20 cellular contexts compared by ENCODE assay signal in genomic region chr1:39562886-39563285, GRCh38.
"Had no signal": no experiment of that assay in that cellular context is flagged by ENCODE, and none has a peak within 500 bp of the region (broad histone marks: within the 10 kb centered on the region; RNA-seq: fewer than 3 reads in every experiment).

No MANE protein-coding gene starts in this region.

- H3K27me3 ChIP-seq: heart right ventricle, left lung, neural progenitor cell, SJCRH30, upper lobe of left lung had no signal

- H3K27me3 Mint-ChIP-seq: activated naive CD8-positive, alpha-beta T cell; naive B cell; stimulated activated naive B cell treated with anti-CD40 and anti-IgM and Interleukin-4, amounts not matched to agents 10 μg/mL and 1 μg/mL and 100 μg/mL, for 72 hours had no signal

- ATAC-seq: heart right ventricle; left lung; stimulated activated naive B cell treated with anti-CD40 and anti-IgM and Interleukin-4, amounts not matched to agents 10 μg/mL and 1 μg/mL and 100 μg/mL, for 72 hours; WTC11 had no signal

- H3K4me2 ChIP-seq: neural progenitor cell had no signal

- H3K4me1 Mint-ChIP-seq: WTC11 had no signal

- H3K9me3 ChIP-seq: heart right ventricle, left lung, SJCRH30, upper lobe of left lung had no signal

- H3K27ac ChIP-seq: heart right ventricle, left lung, neural progenitor cell, SJCRH30, upper lobe of left lung had no signal

- H2AFZ ChIP-seq: neural progenitor cell had no signal

- H3K4me1 ChIP-seq: left lung, neural progenitor cell, SJCRH30, upper lobe of left lung had no signal

- H3K27ac Mint-ChIP-seq: activated naive CD8-positive, alpha-beta T cell; endodermal cell; neural progenitor cell; stimulated activated naive B cell treated with anti-CD40 and anti-IgM and Interleukin-4, amounts not matched to agents 10 μg/mL and 1 μg/mL and 100 μg/mL, for 72 hours; WTC11 had no signal

- H3K4me3 Mint-ChIP-seq: activated naive CD8-positive, alpha-beta T cell; endodermal cell; naive B cell; neural progenitor cell; stimulated activated naive B cell treated with anti-CD40 and anti-IgM and Interleukin-4, amounts not matched to agents 10 μg/mL and 1 μg/mL and 100 μg/mL, for 72 hours; WTC11 had no signal

- H3K9me3 Mint-ChIP-seq: endodermal cell; neural progenitor cell; stimulated activated naive B cell treated with anti-CD40 and anti-IgM and Interleukin-4, amounts not matched to agents 10 μg/mL and 1 μg/mL and 100 μg/mL, for 72 hours; WTC11 had no signal

- DNase-seq: activated CD8-positive, alpha-beta memory T cell treated with anti-CD3 and anti-CD28 coated beads for 24 hours; activated CD8-positive, alpha-beta memory T cell treated with anti-CD3 and anti-CD28 coated beads, Interleukin-2, amount 50 U/mL, for 4 hours; activated gamma-delta T cell treated with Interleukin-2 at 50 U/mL for 16 hours; amniotic stem cell; cortex of kidney; endodermal cell; heart right ventricle; left lung; naive B cell; retina; SJCRH30; stimulated activated CD4-positive, alpha-beta T cell treated with anti-CD3 and anti-CD28 coated beads, Interleukin-2, amount 100 ng/mL, for 48 hours; stimulated activated CD8-positive, alpha-beta memory T cell treated with anti-CD3 and anti-CD28 coated beads, Interleukin-4, amount 100 ng/mL, for 48 hours; stimulated activated naive B cell treated with anti-CD40 and anti-IgM and Interleukin-4, amounts not matched to agents 10 μg/mL and 1 μg/mL and 100 μg/mL, for 72 hours; T-helper 9 cell had no signal

- H3K9ac ChIP-seq: neural progenitor cell had no signal

- H3K4me3 ChIP-seq: heart right ventricle, left lung, lung, neural progenitor cell, SJCRH30, upper lobe of left lung had no signal
